In the genomic region with DNA sequence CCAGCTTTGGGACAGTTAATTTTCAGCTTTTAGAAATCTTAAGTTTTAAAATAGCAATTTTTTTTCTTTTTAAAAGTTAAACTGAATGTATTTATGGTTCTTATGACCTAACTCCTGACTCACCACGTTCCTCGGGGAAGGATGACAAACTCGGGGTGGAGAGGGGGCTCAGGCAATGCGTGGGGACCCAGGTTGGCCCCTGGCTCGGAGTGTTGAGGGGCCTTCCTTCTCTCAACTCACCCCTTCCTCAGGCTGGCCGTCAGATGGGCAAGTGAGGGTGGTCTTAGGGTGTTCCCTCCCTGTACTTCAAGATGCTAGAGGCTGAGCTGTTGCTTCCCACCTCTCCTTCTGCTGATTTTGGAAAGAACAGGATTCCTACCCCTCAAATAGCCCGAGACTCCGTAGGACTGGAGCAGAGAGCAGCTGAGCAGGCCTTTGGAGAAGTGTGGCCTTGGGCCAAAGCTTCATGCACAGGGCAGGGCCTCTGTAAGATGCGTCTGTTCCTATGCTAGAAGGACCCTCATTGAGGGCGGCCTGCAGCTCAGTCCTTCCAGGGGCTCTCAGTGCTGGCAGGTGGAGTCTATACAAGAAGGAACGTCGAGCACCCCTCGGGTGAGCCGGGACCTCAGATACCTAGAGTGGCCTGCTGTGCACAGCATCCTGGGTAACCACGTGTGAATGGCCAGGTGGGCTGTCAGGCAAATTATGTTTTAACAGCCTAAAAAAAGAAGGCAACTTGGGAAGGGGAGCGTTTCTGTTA, we compare ENCODE assay signal across 20 cellular contexts.
"Had no signal": no experiment of that assay in that cellular context is flagged by ENCODE, and none has a peak within 500 bp of the region (broad histone marks: within the 10 kb centered on the region; RNA-seq: fewer than 3 reads in every experiment).

No MANE protein-coding gene starts in this region.

- H3K36me3 Mint-ChIP-seq: activated naive CD8-positive, alpha-beta T cell treated with anti-CD3 and anti-CD28 coated beads for 36 hours; natural killer cell treated with Interleukin-12 subunit alpha and Interleukin-12 subunit beta and Interleukin-15 and Interleukin-18, amount 100 ng/mL, for 72 hours; stimulated activated effector memory CD8-positive, alpha-beta T cell treated with anti-CD3 and anti-CD28 coated beads, Interleukin-12 subunit alpha, Interleukin-12 subunit beta, amount 100 ng/mL, for 72 hours had no signal

- H3K27me3 ChIP-seq: adrenal gland, brain microvascular endothelial cell, foreskin keratinocyte, left lung, right lobe of liver, tibial artery had no signal

- H3K27ac Mint-ChIP-seq: activated naive CD8-positive, alpha-beta T cell treated with anti-CD3 and anti-CD28 coated beads for 36 hours; natural killer cell treated with Interleukin-12 subunit alpha and Interleukin-12 subunit beta and Interleukin-15 and Interleukin-18, amount 100 ng/mL, for 72 hours; stimulated activated effector memory CD8-positive, alpha-beta T cell treated with anti-CD3 and anti-CD28 coated beads, Interleukin-12 subunit alpha, Interleukin-12 subunit beta, amount 100 ng/mL, for 72 hours had no signal

- H3K9me3 ChIP-seq: adrenal gland, left lung, mucosa of descending colon, right lobe of liver, tibial artery had no signal

- H3K27ac ChIP-seq: adrenal gland, brain microvascular endothelial cell, foreskin keratinocyte, left lung, right lobe of liver had no signal

- H3K9me3 Mint-ChIP-seq: activated naive CD8-positive, alpha-beta T cell treated with anti-CD3 and anti-CD28 coated beads for 36 hours; natural killer cell treated with Interleukin-12 subunit alpha and Interleukin-12 subunit beta and Interleukin-15 and Interleukin-18, amount 100 ng/mL, for 72 hours; stimulated activated effector memory CD8-positive, alpha-beta T cell treated with anti-CD3 and anti-CD28 coated beads, Interleukin-12 subunit alpha, Interleukin-12 subunit beta, amount 100 ng/mL, for 72 hours; stimulated activated naive CD8-positive, alpha-beta T cell treated with anti-CD3 and anti-CD28 coated beads, Interleukin-15, amount 100 ng/mL, for 72 hours had no signal

- DNase-seq: activated CD4-positive, alpha-beta T cell treated with anti-CD3 and anti-CD28 coated beads for 4 hours; activated CD4-positive, alpha-beta T cell treated with anti-CD3 and anti-CD28 coated beads, Interleukin-2, amount 50 U/mL, for 48 hours; activated CD4-positive, CD25-positive, alpha-beta regulatory T cell; activated CD8-positive, alpha-beta memory T cell treated with anti-CD3 and anti-CD28 coated beads for 24 hours; activated effector memory CD4-positive, alpha-beta T cell treated with Interleukin-2 at 50 U/mL for 16 hours; activated naive CD4-positive, alpha-beta T cell treated with Interleukin-2 at 50 U/mL for 16 hours; activated naive CD8-positive, alpha-beta T cell treated with anti-CD3 and anti-CD28 coated beads for 36 hours; adrenal gland; brain microvascular endothelial cell; caudate nucleus; foreskin keratinocyte; left lung; mucosa of descending colon; stimulated activated CD4-positive, alpha-beta T cell treated with anti-CD3 and anti-CD28 coated beads, Interleukin-4, amount 100 ng/mL, for 24 hours; stimulated activated naive CD8-positive, alpha-beta T cell treated with anti-CD3 and anti-CD28 coated beads, Interleukin-15, amount 100 ng/mL, for 72 hours; tibial artery had no signal

- H3K27me3 Mint-ChIP-seq: activated naive CD8-positive, alpha-beta T cell treated with anti-CD3 and anti-CD28 coated beads for 36 hours; natural killer cell treated with Interleukin-12 subunit alpha and Interleukin-12 subunit beta and Interleukin-15 and Interleukin-18, amount 100 ng/mL, for 72 hours; stimulated activated naive CD8-positive, alpha-beta T cell treated with anti-CD3 and anti-CD28 coated beads, Interleukin-15, amount 100 ng/mL, for 72 hours had no signal

- H3K4me1 ChIP-seq: adrenal gland, foreskin keratinocyte, tibial artery had no signal

- ATAC-seq: foreskin keratinocyte; left lung; right lobe of liver; stimulated activated naive CD8-positive, alpha-beta T cell treated with anti-CD3 and anti-CD28 coated beads, Interleukin-15, amount 100 ng/mL, for 72 hours had no signal

- H3K4me3 ChIP-seq: adrenal gland, left lung, mucosa of descending colon, right lobe of liver, skin epidermis, tibial artery had no signal

- H3K4me3 Mint-ChIP-seq: activated naive CD8-positive, alpha-beta T cell treated with anti-CD3 and anti-CD28 coated beads for 36 hours; natural killer cell treated with Interleukin-12 subunit alpha and Interleukin-12 subunit beta and Interleukin-15 and Interleukin-18, amount 100 ng/mL, for 72 hours; stimulated activated effector memory CD8-positive, alpha-beta T cell treated with anti-CD3 and anti-CD28 coated beads, Interleukin-12 subunit alpha, Interleukin-12 subunit beta, amount 100 ng/mL, for 72 hours; stimulated activated naive CD8-positive, alpha-beta T cell treated with anti-CD3 and anti-CD28 coated beads, Interleukin-15, amount 100 ng/mL, for 72 hours had no signal
